1 cellular context compared by ENCODE assay signal in genomic region chr12:28513983-28514382, GRCh38.
TF ChIP-seq lines count a peak whose summit lies in the region.

No MANE protein-coding gene starts in this region.

TF ChIP-seq in GM12878, 131 proteins besides CTCF, POLR2A, EP300 and RAD21 (continued from another document):
- TF ChIP-seq ZBED1 (IDR thresholded peaks at IDR 0.05; ENCODE audit: borderline replicate concordance) (no peak), TARDBP (IDR thresholded peaks at IDR 0.05; ENCODE audit: borderline replicate concordance) (no peak), PBX3 (IDR thresholded peaks at IDR 0.05; ENCODE audit: insufficient replicate concordance, low read depth, low read length) (no peak), REST (IDR thresholded peaks at IDR 0.05; ENCODE audit: low read depth, low read length) (no peak), JUNB (IDR thresholded peaks at IDR 0.05) (no peak), MTA2 (IDR thresholded peaks at IDR 0.05; ENCODE audit: low read depth) (peak; percentile 18; the same call in 1 of the 2 replicates), ZNF217 (IDR thresholded peaks at IDR 0.05) (no peak), PML (IDR thresholded peaks at IDR 0.05; ENCODE audit: low read length) (no peak), NFYA (IDR thresholded peaks at IDR 0.05; ENCODE audit: borderline replicate concordance, low read depth, low read length) (no peak), ZSCAN29 (IDR thresholded peaks at IDR 0.05) (no peak), YY1 (IDR thresholded peaks at IDR 0.05; ENCODE audit: low read depth, low read length) (no peak), SRF (IDR thresholded peaks at IDR 0.05; ENCODE audit: low read depth in 2 of 2, low read length in 2 of 2) (no peak), CEBPB (IDR thresholded peaks at IDR 0.05; ENCODE audit: borderline replicate concordance in 1 of 2, low read depth in 2 of 2, low read length in 2 of 2) (no peak), SMARCA5 (IDR thresholded peaks at IDR 0.05) (no peak), ETV6 (conservative IDR thresholded peaks at IDR 0.05 in 1 of 2, IDR thresholded peaks at IDR 0.05 in 1 of 2; ENCODE audit: borderline replicate concordance in 1 of 2, low read depth in 1 of 2) (no peak), SKIL (IDR thresholded peaks at IDR 0.05; ENCODE audit: low read depth, poor library complexity, severe bottlenecking) (peak; percentile 72), SREBF2 (IDR thresholded peaks at IDR 0.05; ENCODE audit: low read length) (no peak), ATF7 (IDR thresholded peaks at IDR 0.05; ENCODE audit: low read depth) (peak; percentile 60; the same call in 1 of the 2 replicates), E2F4 (IDR thresholded peaks at IDR 0.05; ENCODE audit: low read depth, low read length) (no peak), RBBP5 (conservative IDR thresholded peaks at IDR 0.05) (no peak), BCL3 (IDR thresholded peaks at IDR 0.05; ENCODE audit: borderline replicate concordance, insufficient read depth, low read depth, low read length, poor library complexity, severe bottlenecking) (no peak), ZNF207 (IDR thresholded peaks at IDR 0.05; ENCODE audit: borderline replicate concordance) (no peak), NBN (IDR thresholded peaks at IDR 0.05) (0 out of 2 replicates have a peak, but pooled peaks have one; percentile 14)
